Comparison of ENCODE assay signal across 7 cellular contexts in genomic region chr9:34171753-34172535, GRCh38. TPM values are rescaled to one million over a fixed set of nuclear protein-coding genes. Genes with fewer than 3 reads are reported as not detected.
DNase-seq lines count a peak whose midpoint lies in the region; ATAC-seq and TF ChIP-seq lines count a peak whose summit lies in the region.

No MANE protein-coding gene starts in this region.

- H3K4me3 ChIP-seq in esophagus squamous epithelium: no peak overlapping the region

- no peaks in the 10 kb centered on the region for H3K36me3 Mint-ChIP-seq in activated naive CD4-positive, alpha-beta T cell treated with anti-CD3 and anti-CD28 coated beads, Interleukin-2, amount 50 U/mL, for 24 hours

- peak overlapping the region; percentile 83 for H3K27ac Mint-ChIP-seq in activated naive CD4-positive, alpha-beta T cell treated with anti-CD3 and anti-CD28 coated beads, Interleukin-2, amount 50 U/mL, for 24 hours

- no peaks in the 10 kb centered on the region for H3K27me3 ChIP-seq in esophagus squamous epithelium

- H3K9me3 Mint-ChIP-seq in activated naive CD4-positive, alpha-beta T cell treated with anti-CD3 and anti-CD28 coated beads, Interleukin-2, amount 50 U/mL, for 24 hours: no peaks in the 10 kb centered on the region

- no peak for TF ChIP-seq CTCF in esophagus squamous epithelium (IDR thresholded peaks at IDR 0.05)

- peaks cover 14% of the 10 kb centered on the region for H3K4me1 Mint-ChIP-seq in activated naive CD4-positive, alpha-beta T cell treated with anti-CD3 and anti-CD28 coated beads, Interleukin-2, amount 50 U/mL, for 24 hours

- no peaks in the 10 kb centered on the region for H3K9me3 ChIP-seq in esophagus squamous epithelium

- no peak for TF ChIP-seq POLR2A in esophagus squamous epithelium (IDR thresholded peaks at IDR 0.05)

- DNase-seq in NOMO-1 (lab: John Stamatoyannopoulos, UW; ENCODE audit: unreplicated experiment in 2 of 2) (peak; percentile 95 to 99), esophagus squamous epithelium (lab: John Stamatoyannopoulos, UW) (no peak), epidermal melanocyte (ENCODE audit: insufficient read length, low spot score) (no peak)
- DNase-seq in stimulated activated CD8-positive, alpha-beta memory T cell treated with anti-CD3 and anti-CD28 coated beads, Interleukin-15, amount 100 ng/mL, for 48 hours (ENCODE audit: low read depth in 2 of 2): peak; percentile 10 to 15

- H3K27me3 Mint-ChIP-seq in activated naive CD4-positive, alpha-beta T cell treated with anti-CD3 and anti-CD28 coated beads, Interleukin-2, amount 50 U/mL, for 24 hours: no peaks in the 10 kb centered on the region

- intact Hi-C loops in esophagus squamous epithelium (cut with DNase I): no loop called here

- no peak overlapping the region for H3K27ac ChIP-seq in esophagus squamous epithelium

- no peaks in the 10 kb centered on the region for H3K36me3 ChIP-seq in esophagus squamous epithelium

- ATAC-seq in GM19468 (IDR thresholded peaks at IDR 0.05; ENCODE audit: extremely low read depth, unreplicated experiment) (peak; percentile 51), HG03025 (IDR thresholded peaks at IDR 0.05; ENCODE audit: low FRiP score, unreplicated experiment) (no peak)

- peaks cover 0 to 24% (median 3%) of the 10 kb centered on the region in 3 donors for H3K4me1 ChIP-seq in esophagus squamous epithelium

- peak overlapping the region; percentile 78 for H3K4me3 Mint-ChIP-seq in activated naive CD4-positive, alpha-beta T cell treated with anti-CD3 and anti-CD28 coated beads, Interleukin-2, amount 50 U/mL, for 24 hours

- WGBS in esophagus squamous epithelium, 2 donors: 81 to 83% methylated on average over 13 to 15 of the region's 15 CpGs

RNA-seq across cellular contexts. Expression of gene UBAP1, which starts 6.9 kb away (rescaled TPM):
- total RNA-seq in esophagus squamous epithelium: 10 to 100 TPM; 35.8 to 63.4 (median 55.1) TPM

RNA-seq across cellular contexts. Expression of gene DCAF12, which starts 45.4 kb away (rescaled TPM):
- 10 to 100 TPM; 26.5 to 40.9 (median 33.5) TPM for total RNA-seq in esophagus squamous epithelium

Comparison
In these comparisons a context has a peak if more than half of its experiments do, and no peak if none do; other contexts are left out.
1. DNase-seq: peak in NOMO-1 (2 of 2) and stimulated activated CD8-positive, alpha-beta memory T cell treated with anti-CD3 and anti-CD28 coated beads, Interleukin-15, amount 100 ng/mL, for 48 hours (2 of 2); none in esophagus squamous epithelium (single experiment) and epidermal melanocyte (single experiment).